ENCODE assay signal across 22 cellular contexts in genomic region chr2:23862716-23863426, GRCh38.
"Had no signal": no experiment of that assay in that cellular context is flagged by ENCODE, and none has a peak within 500 bp of the region (broad histone marks: within the 10 kb centered on the region; RNA-seq: fewer than 3 reads in every experiment).

No MANE protein-coding gene starts in this region.

- H3K9me3 ChIP-seq: ascending aorta, left lung, sigmoid colon, transverse colon, vagina had no signal

- H3K27me3 ChIP-seq: ascending aorta, foreskin keratinocyte, left lung, sigmoid colon, transverse colon, vagina had no signal

- H3K4me1 Mint-ChIP-seq: activated CD4-positive, alpha-beta T cell treated with anti-CD3 and anti-CD28 coated beads, Interleukin-2, amount 10 ng/mL, durations not matched to agents 7 days and 5 days; immature natural killer cell; stimulated activated naive B cell treated with anti-CD40 and anti-IgM and Interleukin-4, amounts not matched to agents 10 μg/mL and 1 μg/mL and 100 μg/mL, for 72 hours had no signal

- DNase-seq: activated CD4-positive, alpha-beta T cell treated with anti-CD3 and anti-CD28 coated beads, Interleukin-2, amount 10 ng/mL, durations not matched to agents 7 days and 5 days; activated CD4-positive, CD25-positive, alpha-beta regulatory T cell treated with anti-CD3 and anti-CD28 coated beads, Interleukin-2, amount 50 U/mL, for 72 hours; activated CD8-positive, alpha-beta T cell treated with anti-CD3 and anti-CD28 coated beads for 36 hours; central memory CD4-positive, alpha-beta T cell; dermis blood vessel endothelial cell; effector CD8-positive, alpha-beta T cell; foreskin keratinocyte; immature natural killer cell; left lung; naive thymus-derived CD4-positive, alpha-beta T cell; retina; sigmoid colon; stimulated activated CD4-positive, alpha-beta T cell treated with anti-CD3 and anti-CD28 coated beads, Interleukin-2, amount 100 ng/mL, for 48 hours; stimulated activated CD8-positive, alpha-beta memory T cell treated with anti-CD3 and anti-CD28 coated beads, Interleukin-4, amount 100 ng/mL, for 48 hours; stimulated activated naive B cell treated with anti-CD40 and anti-IgM and Interleukin-4, amounts not matched to agents 10 μg/mL and 1 μg/mL and 100 μg/mL, for 72 hours; transverse colon had no signal

- H3K4me3 ChIP-seq: ascending aorta, left lung, sigmoid colon, transverse colon, vagina had no signal

- H3K27ac ChIP-seq: ascending aorta, foreskin keratinocyte, left lung, sigmoid colon, transverse colon, vagina, VCaP had no signal

- ATAC-seq: activated CD8-positive, alpha-beta T cell treated with anti-CD3 and anti-CD28 coated beads for 36 hours; activated naive CD4-positive, alpha-beta T cell treated with anti-CD3 and anti-CD28 coated beads, Interleukin-2, amount 50 U/mL, for 72 hours; activated T-helper 17 cell treated with anti-CD3 and anti-CD28 coated beads, Interleukin-2, amount 50 U/mL, for 72 hours; foreskin keratinocyte; left lung; naive thymus-derived CD4-positive, alpha-beta T cell; stimulated activated naive B cell treated with anti-CD40 and anti-IgM and Interleukin-4, amounts not matched to agents 10 μg/mL and 1 μg/mL and 100 μg/mL, for 72 hours had no signal

- H3K9me3 Mint-ChIP-seq: activated CD4-positive, alpha-beta T cell treated with anti-CD3 and anti-CD28 coated beads, Interleukin-2, amount 10 ng/mL, durations not matched to agents 7 days and 5 days; activated CD8-positive, alpha-beta T cell treated with anti-CD3 and anti-CD28 coated beads for 36 hours; activated naive CD4-positive, alpha-beta T cell treated with anti-CD3 and anti-CD28 coated beads, Interleukin-2, amount 50 U/mL, for 72 hours; activated T-helper 17 cell treated with anti-CD3 and anti-CD28 coated beads, Interleukin-2, amount 50 U/mL, for 72 hours; immature natural killer cell; naive thymus-derived CD4-positive, alpha-beta T cell; stimulated activated naive B cell treated with anti-CD40 and anti-IgM and Interleukin-4, amounts not matched to agents 10 μg/mL and 1 μg/mL and 100 μg/mL, for 72 hours had no signal

- H3K4me1 ChIP-seq: ascending aorta, foreskin keratinocyte, left lung, sigmoid colon, transverse colon, vagina had no signal

- H3K27me3 Mint-ChIP-seq: activated CD4-positive, alpha-beta T cell treated with anti-CD3 and anti-CD28 coated beads, Interleukin-2, amount 10 ng/mL, durations not matched to agents 7 days and 5 days; activated CD8-positive, alpha-beta T cell treated with anti-CD3 and anti-CD28 coated beads for 36 hours; activated T-helper 17 cell treated with anti-CD3 and anti-CD28 coated beads, Interleukin-2, amount 50 U/mL, for 72 hours; naive thymus-derived CD4-positive, alpha-beta T cell; progenitor cell of endocrine pancreas; stimulated activated naive B cell treated with anti-CD40 and anti-IgM and Interleukin-4, amounts not matched to agents 10 μg/mL and 1 μg/mL and 100 μg/mL, for 72 hours had no signal

- H3K27ac Mint-ChIP-seq: activated CD4-positive, alpha-beta T cell treated with anti-CD3 and anti-CD28 coated beads, Interleukin-2, amount 10 ng/mL, durations not matched to agents 7 days and 5 days; activated CD8-positive, alpha-beta T cell treated with anti-CD3 and anti-CD28 coated beads for 36 hours; activated naive CD4-positive, alpha-beta T cell treated with anti-CD3 and anti-CD28 coated beads, Interleukin-2, amount 50 U/mL, for 72 hours; activated T-helper 17 cell treated with anti-CD3 and anti-CD28 coated beads, Interleukin-2, amount 50 U/mL, for 72 hours; naive thymus-derived CD4-positive, alpha-beta T cell; progenitor cell of endocrine pancreas; stimulated activated naive B cell treated with anti-CD40 and anti-IgM and Interleukin-4, amounts not matched to agents 10 μg/mL and 1 μg/mL and 100 μg/mL, for 72 hours had no signal

- H3K4me3 Mint-ChIP-seq: activated CD4-positive, alpha-beta T cell treated with anti-CD3 and anti-CD28 coated beads, Interleukin-2, amount 10 ng/mL, durations not matched to agents 7 days and 5 days; activated CD8-positive, alpha-beta T cell treated with anti-CD3 and anti-CD28 coated beads for 36 hours; activated T-helper 17 cell treated with anti-CD3 and anti-CD28 coated beads, Interleukin-2, amount 50 U/mL, for 72 hours; immature natural killer cell; naive thymus-derived CD4-positive, alpha-beta T cell; stimulated activated naive B cell treated with anti-CD40 and anti-IgM and Interleukin-4, amounts not matched to agents 10 μg/mL and 1 μg/mL and 100 μg/mL, for 72 hours had no signal
